ENCODE assay signal across 14 cellular contexts in the genomic region with DNA sequence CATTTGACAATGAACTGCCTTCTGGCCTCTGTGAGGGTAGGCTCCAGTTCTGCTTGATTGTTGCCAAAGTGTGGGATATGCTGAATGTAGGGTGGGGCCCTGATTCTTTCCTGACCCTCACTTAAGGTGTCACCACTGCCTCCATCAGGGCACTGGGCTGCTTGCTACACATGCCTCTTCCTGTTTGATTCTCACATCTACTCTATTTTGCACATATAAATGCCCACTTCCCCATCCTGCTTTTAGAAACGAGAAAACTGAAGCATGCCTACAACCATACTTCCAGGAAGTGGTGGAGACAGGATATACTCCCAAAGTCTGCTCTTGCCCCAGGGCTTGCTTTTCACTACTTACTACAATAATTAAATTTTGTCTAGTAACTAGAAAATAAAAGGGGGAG. TPM values are rescaled to one million over a fixed set of nuclear protein-coding genes. Genes with fewer than 3 reads are reported as not detected.
DNase-seq lines count a peak whose midpoint lies in the region; ATAC-seq and TF ChIP-seq lines count a peak whose summit lies in the region.
"Had no signal": no experiment of that assay in that cellular context is flagged by ENCODE, and none has a peak within 500 bp of the region (broad histone marks: within the 10 kb centered on the region; RNA-seq: fewer than 3 reads in every experiment).

No MANE protein-coding gene starts in this region.

- no peaks in the 10 kb centered on the region for H3K27me3 ChIP-seq in CD8-positive, alpha-beta T cell (ENCODE audit: insufficient read depth, low read length)
- H3K27me3 ChIP-seq: heart right ventricle had no signal

- peak overlapping the region; percentile 57 for H3K27ac Mint-ChIP-seq in CD8-positive, alpha-beta T cell
- H3K27ac Mint-ChIP-seq in T-helper 1 cell treated with Interleukin-12 subunit alpha and Interleukin-12 subunit beta and Interleukin-4 antibody, amounts not matched to agents 30 μg/mL and 1 μg/mL, for 36 hours, result peak overlapping the region; percentile 8
- peak overlapping the region in 9 of 10 donors; percentile 65 to 89 (median 82) for H3K27ac Mint-ChIP-seq in naive thymus-derived CD8-positive, alpha-beta T cell

- peaks cover 76% of the 10 kb centered on the region for H3K4me1 Mint-ChIP-seq in CD8-positive, alpha-beta T cell (ENCODE audit: low read depth)
- peaks cover 52% of the 10 kb centered on the region for H3K4me1 Mint-ChIP-seq in T-helper 1 cell treated with Interleukin-12 subunit alpha and Interleukin-12 subunit beta and Interleukin-4 antibody, amounts not matched to agents 30 μg/mL and 1 μg/mL, for 36 hours (ENCODE audit: low read depth)
- H3K4me1 Mint-ChIP-seq in naive thymus-derived CD8-positive, alpha-beta T cell, result peaks cover 27 to 83% (median 77%) of the 10 kb centered on the region in 4 donors

- peak; percentile 52 for ATAC-seq in CD8-positive, alpha-beta T cell
- peak; percentile 44 to 53 for ATAC-seq in naive thymus-derived CD8-positive, alpha-beta T cell

- peak overlapping the region; percentile 38 for H3K27ac ChIP-seq in CD8-positive, alpha-beta T cell (ENCODE audit: low read depth, low read length)

- peak overlapping the region; percentile 24 for H3K4me3 Mint-ChIP-seq in CD8-positive, alpha-beta T cell
- H3K4me3 Mint-ChIP-seq in T-helper 1 cell treated with Interleukin-12 subunit alpha and Interleukin-12 subunit beta and Interleukin-4 antibody, amounts not matched to agents 30 μg/mL and 1 μg/mL, for 36 hours, result peak overlapping the region; percentile 5
- H3K4me3 Mint-ChIP-seq in naive thymus-derived CD8-positive, alpha-beta T cell, result peak overlapping the region; percentile 13 to 70 (median 51)

- H3K9me3 Mint-ChIP-seq in CD8-positive, alpha-beta T cell, result no peaks in the 10 kb centered on the region
- H3K9me3 Mint-ChIP-seq in T-helper 1 cell treated with Interleukin-12 subunit alpha and Interleukin-12 subunit beta and Interleukin-4 antibody, amounts not matched to agents 30 μg/mL and 1 μg/mL, for 36 hours, result no peaks in the 10 kb centered on the region
- no peaks in the 10 kb centered on the region for H3K9me3 Mint-ChIP-seq in naive thymus-derived CD8-positive, alpha-beta T cell

- H3K36me3 Mint-ChIP-seq in CD8-positive, alpha-beta T cell, result peaks cover 10% of the 10 kb centered on the region
- H3K36me3 Mint-ChIP-seq in T-helper 1 cell treated with Interleukin-12 subunit alpha and Interleukin-12 subunit beta and Interleukin-4 antibody, amounts not matched to agents 30 μg/mL and 1 μg/mL, for 36 hours (ENCODE audit: low read depth), result peaks cover 7% of the 10 kb centered on the region
- H3K36me3 Mint-ChIP-seq in naive thymus-derived CD8-positive, alpha-beta T cell, result peaks cover 0 to 1% (median 0%) of the 10 kb centered on the region in 3 donors

- CTCF ChIA-PET in CD8-positive, alpha-beta T cell (lab: Charles Lee), result interaction anchor here (0.9 to 2.6 kb wide), 2 partner anchors 54 to 68 kb away, joined by 3 to 9 read pairs; no protein-coding TSS in a partner anchor

- peaks cover 37% of the 10 kb centered on the region for H3K4me1 ChIP-seq in CD8-positive, alpha-beta T cell (ENCODE audit: insufficient read depth, low read length)

- POLR2A ChIA-PET in CD8-positive, alpha-beta T cell (lab: Charles Lee), result no interaction called here
- POLR2A ChIA-PET in naive thymus-derived CD8-positive, alpha-beta T cell (lab: Charles Lee), result no interaction called here

- no peaks in the 10 kb centered on the region for H3K27me3 Mint-ChIP-seq in CD8-positive, alpha-beta T cell (ENCODE audit: low read depth)
- no peaks in the 10 kb centered on the region for H3K27me3 Mint-ChIP-seq in T-helper 1 cell treated with Interleukin-12 subunit alpha and Interleukin-12 subunit beta and Interleukin-4 antibody, amounts not matched to agents 30 μg/mL and 1 μg/mL, for 36 hours (ENCODE audit: low read depth)
- H3K27me3 Mint-ChIP-seq in naive thymus-derived CD8-positive, alpha-beta T cell, result no peaks in the 10 kb centered on the region

- H3K36me3 ChIP-seq in CD8-positive, alpha-beta T cell (ENCODE audit: insufficient read depth, low read length), result no peaks in the 10 kb centered on the region
- H3K36me3 ChIP-seq: heart right ventricle had no signal

- intact Hi-C loops in CD8-positive, alpha-beta T cell (cut with DNase I, micrococcal nuclease), result no loop called here

- DNase-seq in CD8-positive, alpha-beta T cell, result peak in 1 of 7 experiments; percentile 51
- DNase-seq in KG1 (lab: John Stamatoyannopoulos, UW) (peak; percentile 16), glomerular visceral epithelial cell (ENCODE audit: extremely low spot score) (no peak), midbrain (lab: John Stamatoyannopoulos, UW) (no peak)
- peak in 1 of 10 donors; percentile 19 for DNase-seq in naive thymus-derived CD8-positive, alpha-beta T cell
- DNase-seq in activated effector memory CD4-positive, alpha-beta T cell treated with Interleukin-2 at 50 U/mL for 16 hours, result no peak
- DNase-seq: aorta; effector CD4-positive, alpha-beta T cell; heart right ventricle; mesenchymal stem cell; NCI-H2107; SK-N-SH; trophoblast cell had no signal

- TF ChIP-seq CTCF in CD8-positive, alpha-beta T cell (IDR thresholded peaks at IDR 0.05), result no peak

- no peaks in the 10 kb centered on the region for H3K9me3 ChIP-seq in CD8-positive, alpha-beta T cell (ENCODE audit: low read length)
- H3K9me3 ChIP-seq: heart right ventricle, SK-N-SH had no signal

- no peak overlapping the region for H3K4me3 ChIP-seq in CD8-positive, alpha-beta T cell (ENCODE audit: low read depth, low read length)
- H3K4me3 ChIP-seq: heart right ventricle had no signal

RNA-seq across cellular contexts. Expression of gene ZDHHC3, which starts 6.8 kb away (rescaled TPM):
- total RNA-seq in CD8-positive, alpha-beta T cell, result 10 to 100 TPM; 42.2 to 42.4 TPM
- total RNA-seq in naive thymus-derived CD8-positive, alpha-beta T cell, result 10 to 100 TPM; 46.6 to 48.4 TPM
- 10 to 100 TPM; 28.0 to 35.7 (median 33.0) TPM for polyA plus RNA-seq in naive thymus-derived CD8-positive, alpha-beta T cell

RNA-seq across cellular contexts. Expression of gene EXOSC7, which starts 6.9 kb away (rescaled TPM):
- 10 to 100 TPM; 35.2 to 39.3 TPM for total RNA-seq in CD8-positive, alpha-beta T cell
- total RNA-seq in naive thymus-derived CD8-positive, alpha-beta T cell, result 10 to 100 TPM; 46.7 to 55.4 TPM
- 10 to 100 TPM; 46.0 to 55.5 (median 49.1) TPM for polyA plus RNA-seq in naive thymus-derived CD8-positive, alpha-beta T cell

RNA-seq across cellular contexts. Expression of gene CLEC3B, which starts 56.9 kb away (rescaled TPM):
- total RNA-seq in CD8-positive, alpha-beta T cell, result under 1 TPM in 1 of 2 experiments, not detected in 1; 0.38 TPM
- total RNA-seq in naive thymus-derived CD8-positive, alpha-beta T cell, result 1 to 10 TPM; 1.2 to 1.4 TPM
- not detected for polyA plus RNA-seq in naive thymus-derived CD8-positive, alpha-beta T cell

Comparison
In these comparisons a context has a peak if more than half of its experiments do, and no peak if none do; other contexts are left out.
1. H3K27ac Mint-ChIP-seq: peak in every context shown above with its lines; median percentile 82 in naive thymus-derived CD8-positive, alpha-beta T cell; 57 in CD8-positive, alpha-beta T cell; 8 in T-helper 1 cell treated with Interleukin-12 subunit alpha and Interleukin-12 subunit beta and Interleukin-4 antibody, amounts not matched to agents 30 μg/mL and 1 μg/mL, for 36 hours.